ENCODE assay signal across 11 cellular contexts in the genomic region with DNA sequence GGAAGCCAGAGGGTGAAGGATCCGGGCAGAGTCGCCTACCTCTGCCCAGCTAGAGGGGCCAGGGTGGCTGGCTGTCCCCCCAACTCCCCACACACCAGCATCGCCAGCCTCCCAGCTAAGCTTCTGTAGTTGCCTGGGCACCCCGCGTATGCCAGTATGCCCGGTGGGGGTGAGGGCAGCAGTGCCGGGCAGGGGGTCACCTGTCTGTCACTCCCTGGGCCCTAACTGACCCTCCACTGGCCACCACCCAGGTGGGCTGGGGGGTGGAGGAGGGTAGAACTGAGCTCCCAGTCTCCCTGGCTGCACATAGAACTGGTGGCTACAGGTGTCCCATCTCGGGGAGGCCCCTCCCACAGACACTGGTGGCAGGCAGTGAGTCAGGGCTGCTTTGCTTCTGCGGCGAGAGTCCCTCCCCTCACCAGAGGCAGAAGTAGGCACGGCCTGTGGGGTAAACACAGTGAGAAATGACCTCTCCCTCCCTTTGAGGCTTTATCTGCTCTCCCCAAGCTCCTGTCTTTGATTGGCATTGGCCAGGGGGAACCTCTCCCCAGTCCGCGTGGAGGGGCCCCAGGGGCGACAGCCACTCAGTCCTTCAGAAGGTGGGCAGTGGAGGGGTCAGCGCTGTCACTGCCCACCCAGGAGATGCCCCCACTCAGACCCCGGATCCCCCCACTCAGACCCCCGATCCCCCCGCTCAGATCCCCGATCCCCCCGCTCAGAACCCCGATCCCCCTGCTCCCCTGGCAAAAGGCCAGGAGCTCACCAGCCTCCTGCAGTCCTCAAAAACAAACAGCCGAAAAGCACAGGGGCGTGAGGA. TPM values are rescaled to one million over a fixed set of nuclear protein-coding genes. Genes with fewer than 3 reads are reported as not detected.
DNase-seq lines count a peak whose midpoint lies in the region; ATAC-seq and TF ChIP-seq lines count a peak whose summit lies in the region.
"Had no signal": no experiment of that assay in that cellular context is flagged by ENCODE, and none has a peak within 500 bp of the region (broad histone marks: within the 10 kb centered on the region; RNA-seq: fewer than 3 reads in every experiment).

No MANE protein-coding gene starts in this region.

- peak overlapping the region; percentile 41 for H3K4me3 ChIP-seq in BE2C (ENCODE audit: low read depth, low read length)
- H3K4me3 ChIP-seq: heart left ventricle had no signal

- POLR2A ChIA-PET in GM10248 (lab: Yijun Ruan, JAX): interaction anchor here (0.6 kb wide), 1 partner anchor 28 kb away, joined by 4 read pairs; no protein-coding TSS in a partner anchor

- TF ChIP-seq CTCF in BE2C (IDR thresholded peaks at IDR 0.05; ENCODE audit: low read depth, low read length): no peak
- TF ChIP-seq CTCF in GM10248 (IDR thresholded peaks at IDR 0.05; ENCODE audit: control extremely low read depth, extremely low read depth, low read depth, missing control alignments): no peak
- no peak for TF ChIP-seq CTCF in omental fat pad (IDR thresholded peaks at IDR 0.05)

- CTCF ChIA-PET in GM10248 (lab: Yijun Ruan, JAX): interaction anchor here (1.1 to 1.6 kb wide), 3 partner anchors 9 to 54 kb away, joined by 3 read pairs; no protein-coding TSS in a partner anchor

- DNase-seq in BE2C (no peak), Daoy (ENCODE audit: low read depth) (peak; percentile 71), SIG-M5 treated with dmso at 0.1 percent for 504 hours (lab: John Stamatoyannopoulos, UW; ENCODE audit: unreplicated experiment) (peak; percentile 85), glomerular visceral epithelial cell (ENCODE audit: extremely low spot score) (peak; percentile 19), GM10248 (ENCODE audit: extremely low spot score) (no peak), omental fat pad (ENCODE audit: low spot score) (no peak), NCI-H2227 (lab: John Stamatoyannopoulos, UW; ENCODE audit: unreplicated experiment) (no peak)
- DNase-seq: activated B cell treated with CpG ODN at 0.5 μM for 24 hours, NCI-H2081 treated with DMSO at 0.1 percent for 48 hours had no signal

- no peaks in the 10 kb centered on the region for H3K36me3 ChIP-seq in BE2C
- H3K36me3 ChIP-seq: heart left ventricle had no signal

- peaks cover 42% of the 10 kb centered on the region for H3K27me3 ChIP-seq in BE2C

- no peaks in the 10 kb centered on the region for H3K9me3 ChIP-seq in BE2C
- H3K9me3 ChIP-seq: heart left ventricle had no signal

- H3K4me1 ChIP-seq in BE2C: no peaks in the 10 kb centered on the region

- ATAC-seq in omental fat pad (ENCODE audit: low FRiP score) (no peak), GM18867 (IDR thresholded peaks at IDR 0.05; ENCODE audit: unreplicated experiment) (no peak)
- ATAC-seq: heart left ventricle had no signal

RNA-seq across cellular contexts. Expression of gene NTSR1, which starts 2.5 kb away (rescaled TPM):
- polyA plus RNA-seq in BE2C (2012; ENCODE audit: insufficient read depth, insufficient read length, low read depth): 0.22 TPM
- 0.17 TPM in 1 of 2 replicates, not detected in the other for total RNA-seq in Daoy (2014; rRNA removed; shearing (Covaris generic))
- under 1 TPM in 2 of 4 donors, not detected in 2; 0.24 to 0.25 TPM for total RNA-seq in omental fat pad
- total RNA-seq: activated B cell treated with CpG ODN at 0.5 μM for 24 hours had no signal

Comparison
In these comparisons a context has a peak if more than half of its experiments do, and no peak if none do; other contexts are left out.
1. DNase-seq: peak in Daoy (single experiment), SIG-M5 treated with dmso at 0.1 percent for 504 hours (single experiment) and glomerular visceral epithelial cell (single experiment); none in BE2C (single experiment), GM10248 (single experiment), omental fat pad (single experiment) and NCI-H2227 (single experiment).